ENCODE assay signal across 21 cellular contexts in the genomic region with DNA sequence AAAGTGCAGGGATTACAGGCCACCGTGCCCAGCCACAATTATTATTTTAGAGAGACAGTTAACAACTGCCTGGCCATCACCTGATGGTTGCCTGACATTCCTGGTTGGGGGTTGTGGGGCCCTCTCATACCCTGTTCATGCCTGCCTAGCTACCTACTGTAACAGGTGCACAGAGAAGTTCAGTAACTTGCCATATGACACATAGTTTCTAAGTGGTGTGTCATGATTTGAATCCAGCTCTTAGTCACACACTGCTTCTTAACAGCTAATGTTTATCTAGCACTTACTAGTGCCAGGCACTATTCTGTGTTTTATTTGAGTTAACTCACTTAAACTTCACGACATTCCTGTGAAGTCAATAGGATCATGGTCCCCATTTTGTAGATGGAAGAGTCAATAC.
DNase-seq lines count a peak whose midpoint lies in the region; ATAC-seq and TF ChIP-seq lines count a peak whose summit lies in the region.
"Had no signal": no experiment of that assay in that cellular context is flagged by ENCODE, and none has a peak within 500 bp of the region (broad histone marks: within the 10 kb centered on the region; RNA-seq: fewer than 3 reads in every experiment).

No MANE protein-coding gene starts in this region.

- H3K18ac ChIP-seq in trophoblast cell (ENCODE audit: low read length) = no peak overlapping the region

- H3K36me3 Mint-ChIP-seq in activated CD8-positive, alpha-beta T cell treated with anti-CD3 and anti-CD28 coated beads for 36 hours (ENCODE audit: low read depth) = no peaks in the 10 kb centered on the region
- H3K36me3 Mint-ChIP-seq in activated CD8-positive, alpha-beta T cell treated with anti-CD3 and anti-CD28 coated beads, Interleukin-2, amount 10 ng/mL, durations not matched to agents 7 days and 5 days (ENCODE audit: low read depth) = no peaks in the 10 kb centered on the region
- H3K36me3 Mint-ChIP-seq: CD8-positive, alpha-beta T cell had no signal

- no peak overlapping the region for H3K14ac ChIP-seq in trophoblast cell (ENCODE audit: low read length)

- H3K4me1 ChIP-seq in trophoblast cell (ENCODE audit: control insufficient read depth in 1 of 2, insufficient read depth in 2 of 2, low read length in 2 of 2) = no peaks in the 10 kb centered on the region

- no peaks in the 10 kb centered on the region for H3K9me3 Mint-ChIP-seq in activated CD8-positive, alpha-beta T cell treated with anti-CD3 and anti-CD28 coated beads for 36 hours
- no peaks in the 10 kb centered on the region for H3K9me3 Mint-ChIP-seq in activated CD8-positive, alpha-beta T cell treated with anti-CD3 and anti-CD28 coated beads, Interleukin-2, amount 10 ng/mL, durations not matched to agents 7 days and 5 days (ENCODE audit: insufficient read depth)
- H3K9me3 Mint-ChIP-seq: CD8-positive, alpha-beta T cell had no signal

- no peaks in the 10 kb centered on the region for H3K27me3 ChIP-seq in trophoblast cell (ENCODE audit: insufficient read depth, low read length)
- H3K27me3 ChIP-seq: BLaER1 treated with 17β-estradiol and CSF1 and Interleukin-3, amounts not matched to agents 10 nM and 100 nM had no signal

- H3K9ac ChIP-seq in trophoblast cell (ENCODE audit: low read length) = no peak overlapping the region
- H3K9ac ChIP-seq: BLaER1 treated with 17β-estradiol and CSF1 and Interleukin-3, amounts not matched to agents 10 nM and 100 nM; SK-N-SH had no signal

- no peak overlapping the region for H3K23ac ChIP-seq in trophoblast cell (ENCODE audit: low read length)

- H4K91ac ChIP-seq in trophoblast cell (ENCODE audit: low read depth, low read length) = peak overlapping the region; percentile 69

- intact Hi-C loops in activated CD8-positive, alpha-beta T cell treated with anti-CD3 and anti-CD28 coated beads for 36 hours (cut with micrococcal nuclease) = no loop called here

- no peak overlapping the region for H2AFZ ChIP-seq in trophoblast cell (ENCODE audit: insufficient read depth, low read length, poor library complexity)

- CTCF ChIA-PET in activated CD8-positive, alpha-beta T cell treated with anti-CD3 and anti-CD28 coated beads for 36 hours (lab: Charles Lee) = no interaction called here
- CTCF ChIA-PET in activated CD8-positive, alpha-beta T cell treated with anti-CD3 and anti-CD28 coated beads, Interleukin-2, amount 10 ng/mL, durations not matched to agents 7 days and 5 days (lab: Charles Lee) = no interaction called here

- no peak for TF ChIP-seq CTCF in activated CD8-positive, alpha-beta T cell treated with anti-CD3 and anti-CD28 coated beads for 36 hours (IDR thresholded peaks at IDR 0.05)
- TF ChIP-seq CTCF in epithelial cell of esophagus (IDR thresholded peaks at IDR 0.05; ENCODE audit: insufficient read depth, low read depth, low read length, missing control alignments) = no peak

- H4K12ac ChIP-seq in trophoblast cell (ENCODE audit: low read depth, low read length) = no peak overlapping the region

- H2BK12ac ChIP-seq in trophoblast cell (ENCODE audit: low read length) = peak overlapping the region; percentile 87

- peak overlapping the region; percentile 49 for H2BK120ac ChIP-seq in trophoblast cell (ENCODE audit: insufficient read depth, low read length, poor library complexity)

- peaks cover 3% of the 10 kb centered on the region for H3K9me3 ChIP-seq in trophoblast cell (ENCODE audit: insufficient read depth, low read depth, low read length)
- H3K9me3 ChIP-seq: SK-N-SH had no signal

- H3K27ac ChIP-seq in trophoblast cell (ENCODE audit: low read depth, low read length) = no peak overlapping the region

- H3K4me2 ChIP-seq in trophoblast cell (ENCODE audit: low read length) = no peak overlapping the region
- H3K4me2 ChIP-seq: SK-N-SH had no signal

- POLR2A ChIA-PET in activated CD8-positive, alpha-beta T cell treated with anti-CD3 and anti-CD28 coated beads for 36 hours (lab: Charles Lee) = no interaction called here
- POLR2A ChIA-PET in activated CD8-positive, alpha-beta T cell treated with anti-CD3 and anti-CD28 coated beads, Interleukin-2, amount 10 ng/mL, durations not matched to agents 7 days and 5 days (lab: Charles Lee) = no interaction called here

- no peaks in the 10 kb centered on the region for H3K36me3 ChIP-seq in trophoblast cell (ENCODE audit: control insufficient read depth in 1 of 2, insufficient read depth in 2 of 2, low read length in 2 of 2)
- H3K36me3 ChIP-seq: BLaER1 treated with 17β-estradiol and CSF1 and Interleukin-3, amounts not matched to agents 10 nM and 100 nM had no signal

- H3K4me3 ChIP-seq in epithelial cell of esophagus (ENCODE audit: low read length) (no peak overlapping the region), trophoblast cell (ENCODE audit: low read depth, low read length) (no peak overlapping the region)
- H3K4me3 ChIP-seq: BLaER1 treated with 17β-estradiol and CSF1 and Interleukin-3, amounts not matched to agents 10 nM and 100 nM had no signal

- ATAC-seq in activated CD8-positive, alpha-beta T cell treated with anti-CD3 and anti-CD28 coated beads for 36 hours = peak; percentile 37
- no peak for ATAC-seq in activated CD8-positive, alpha-beta T cell treated with anti-CD3 and anti-CD28 coated beads, Interleukin-2, amount 10 ng/mL, durations not matched to agents 7 days and 5 days
- ATAC-seq: CD8-positive, alpha-beta T cell had no signal

- no peaks in the 10 kb centered on the region for H3K79me1 ChIP-seq in trophoblast cell (ENCODE audit: low read length)

- no peaks in the 10 kb centered on the region for H3K79me2 ChIP-seq in trophoblast cell (ENCODE audit: control insufficient read depth, insufficient read depth, low read length, poor library complexity)

- no CpG with 5 or more reads among the region's 2 CpGs for WGBS in trophoblast cell (ENCODE audit: extremely low coverage, insufficient coverage, insufficient read length)

- peak overlapping the region; percentile 44 for H4K8ac ChIP-seq in trophoblast cell (ENCODE audit: low read depth, low read length)

- no peak overlapping the region for H3K4ac ChIP-seq in trophoblast cell (ENCODE audit: low read depth, low read length)

- no peaks in the 10 kb centered on the region for H3K4me1 Mint-ChIP-seq in activated CD8-positive, alpha-beta T cell treated with anti-CD3 and anti-CD28 coated beads for 36 hours (ENCODE audit: low read depth)
- no peaks in the 10 kb centered on the region for H3K4me1 Mint-ChIP-seq in activated CD8-positive, alpha-beta T cell treated with anti-CD3 and anti-CD28 coated beads, Interleukin-2, amount 10 ng/mL, durations not matched to agents 7 days and 5 days (ENCODE audit: low read depth)

- no peak overlapping the region for H3K27ac Mint-ChIP-seq in activated CD8-positive, alpha-beta T cell treated with anti-CD3 and anti-CD28 coated beads for 36 hours
- H3K27ac Mint-ChIP-seq in activated CD8-positive, alpha-beta T cell treated with anti-CD3 and anti-CD28 coated beads, Interleukin-2, amount 10 ng/mL, durations not matched to agents 7 days and 5 days = no peak overlapping the region
- H3K27ac Mint-ChIP-seq: CD8-positive, alpha-beta T cell had no signal

- H2AK5ac ChIP-seq in trophoblast cell (ENCODE audit: low read length) = no peak overlapping the region

- H2BK5ac ChIP-seq in trophoblast cell (ENCODE audit: low read depth, low read length, poor library complexity) = peak overlapping the region; percentile 75

- no peak for DNase-seq in activated CD8-positive, alpha-beta T cell treated with anti-CD3 and anti-CD28 coated beads for 36 hours
- no peak for DNase-seq in activated CD8-positive, alpha-beta T cell treated with anti-CD3 and anti-CD28 coated beads, Interleukin-2, amount 10 ng/mL, durations not matched to agents 7 days and 5 days
- DNase-seq in RKO (ENCODE audit: low spot score) = peak; percentile 30
- peak; percentile 45 for DNase-seq in epithelial cell of esophagus (ENCODE audit: low read depth)
- DNase-seq in trophoblast cell = no peak
- DNase-seq in NCI-H1417 treated with DMSO at 0.1 percent for 48 hours (lab: John Stamatoyannopoulos, UW) = no peak
- no peak for DNase-seq in SK-N-DZ (ENCODE audit: low spot score)
- DNase-seq in NCI-H510A treated with DMSO at 0.1 percent for 48 hours (lab: John Stamatoyannopoulos, UW) = no peak
- DNase-seq: 8988T; CD8-positive, alpha-beta T cell; DMS153; H7; KG1; NCI-H1105 treated with DMSO at 0.1 percent for 48 hours; NCI-H1694 treated with DMSO at 0.1 percent for 48 hours; NCI-H446; NCI-H526 treated with DMSO at 0.1 percent for 48 hours; RPMI8226; SHP77 treated with DMSO at 0.1 percent for 48 hours; SK-N-SH had no signal

- no peak overlapping the region for H3K4me3 Mint-ChIP-seq in activated CD8-positive, alpha-beta T cell treated with anti-CD3 and anti-CD28 coated beads for 36 hours
- H3K4me3 Mint-ChIP-seq in activated CD8-positive, alpha-beta T cell treated with anti-CD3 and anti-CD28 coated beads, Interleukin-2, amount 10 ng/mL, durations not matched to agents 7 days and 5 days = no peak overlapping the region
- H3K4me3 Mint-ChIP-seq: CD8-positive, alpha-beta T cell had no signal

- peaks cover 9% of the 10 kb centered on the region for H3K27me3 Mint-ChIP-seq in activated CD8-positive, alpha-beta T cell treated with anti-CD3 and anti-CD28 coated beads for 36 hours
- peaks cover 17% of the 10 kb centered on the region for H3K27me3 Mint-ChIP-seq in activated CD8-positive, alpha-beta T cell treated with anti-CD3 and anti-CD28 coated beads, Interleukin-2, amount 10 ng/mL, durations not matched to agents 7 days and 5 days (ENCODE audit: low read depth)

Comparison
In these comparisons a context has a peak if more than half of its experiments do, and no peak if none do; other contexts are left out.
1. DNase-seq: peak in RKO (single experiment) and epithelial cell of esophagus (single experiment); none in activated CD8-positive, alpha-beta T cell treated with anti-CD3 and anti-CD28 coated beads for 36 hours (single experiment), activated CD8-positive, alpha-beta T cell treated with anti-CD3 and anti-CD28 coated beads, Interleukin-2, amount 10 ng/mL, durations not matched to agents 7 days and 5 days (single experiment), trophoblast cell (0 of 2), NCI-H1417 treated with DMSO at 0.1 percent for 48 hours (single experiment), SK-N-DZ (single experiment) and NCI-H510A treated with DMSO at 0.1 percent for 48 hours (single experiment).